Comparison of ENCODE assay signal across 8 cellular contexts in genomic region chr2:236568068-236568921, GRCh38. TPM values are rescaled to one million over a fixed set of nuclear protein-coding genes. Genes with fewer than 3 reads are reported as not detected.
A peak's percentile ranks its signal among the peaks of the same experiment; 100 is the strongest.
DNase-seq lines count a peak whose midpoint lies in the region; ATAC-seq and TF ChIP-seq lines count a peak whose summit lies in the region.

No MANE protein-coding gene starts in this region.

- DNase-seq in GM23338 (ENCODE audit: low spot score) = peak; percentile 51
- peak; percentile 28 for DNase-seq in T-helper 2 cell treated with Interferon-gamma antibody and Interleukin-4, amounts not matched to agents 5 μg/mL and 100 μg/mL, for 36 hours (ENCODE audit: low spot score)
- peak in 1 of 2 experiments; percentile 67 for DNase-seq in mesothelial cell of epicardium (ENCODE audit: low spot score in 2 of 2, unreplicated experiment in 2 of 2)
- DNase-seq in RKO (ENCODE audit: low spot score) = no peak
- DNase-seq in WERI-Rb-1 = no peak

- intact Hi-C loops in dendritic cell treated with granulocyte-macrophage colony-stimulating factor and Interleukin-4, amounts not matched to agents 40 ng/mL and 50 ng/mL, for 4 days (cut with micrococcal nuclease) = no loop called here

- peaks cover 85% of the 10 kb centered on the region for H3K4me1 ChIP-seq in DOHH2 (ENCODE audit: control insufficient read depth, low read length)
- peaks cover 43% of the 10 kb centered on the region for H3K4me1 ChIP-seq in GM23338 (ENCODE audit: insufficient read depth)

- H4K20me1 ChIP-seq in DOHH2 (ENCODE audit: control insufficient read depth, insufficient read depth, low read depth, low read length) (no peaks in the 10 kb centered on the region), GM23338 (replicated peaks; ENCODE audit: insufficient read depth) (no peaks in the 10 kb centered on the region)

- H3K4me3 ChIP-seq in DOHH2 (ENCODE audit: low read length) = peak overlapping the region; percentile 68
- peak overlapping the region; percentile 69 for H3K4me3 ChIP-seq in GM23338
- H3K4me3 ChIP-seq in WERI-Rb-1 (ENCODE audit: low read depth, low read length) = no peak overlapping the region

- H3K4me2 ChIP-seq in DOHH2 (ENCODE audit: low read length) (peak overlapping the region; percentile 97), GM23338 (peak overlapping the region; percentile 87)

- peak; percentile 57 for TF ChIP-seq CTCF in DOHH2 (IDR thresholded peaks at IDR 0.05; ENCODE audit: low read depth, low read length, poor library complexity, severe bottlenecking)
- TF ChIP-seq CTCF in GM23338 (conservative IDR thresholded peaks at IDR 0.05; ENCODE audit: low read depth in 2 of 2) = peak in 1 of 2 experiments; percentile 13; a peak in 1 of 4 replicates
- no peak for TF ChIP-seq CTCF in mesothelial cell of epicardium (IDR thresholded peaks at IDR 0.05; ENCODE audit: unreplicated experiment)
- TF ChIP-seq CTCF in WERI-Rb-1 (IDR thresholded peaks at IDR 0.05; ENCODE audit: low read depth, low read length) = no peak

- H3K9me3 Mint-ChIP-seq in GM23338 (no peaks in the 10 kb centered on the region), mesothelial cell of epicardium (peaks cover under 1% of the 10 kb centered on the region)
- no peaks in the 10 kb centered on the region for H3K9me3 Mint-ChIP-seq in T-helper 2 cell treated with Interferon-gamma antibody and Interleukin-4, amounts not matched to agents 5 μg/mL and 100 μg/mL, for 36 hours
- H3K9me3 Mint-ChIP-seq in dendritic cell treated with granulocyte-macrophage colony-stimulating factor and Interleukin-4, amounts not matched to agents 40 ng/mL and 50 ng/mL, for 4 days = no peaks in the 10 kb centered on the region

- H3K27ac ChIP-seq in DOHH2 (ENCODE audit: low read depth, low read length) (peak overlapping the region; percentile 71), GM23338 (ENCODE audit: low read depth) (no peak overlapping the region), temporal lobe (ENCODE audit: low read depth, low read length) (peak overlapping the region; percentile 38), WERI-Rb-1 (no peak overlapping the region)

- peaks cover 24% of the 10 kb centered on the region for H3F3A ChIP-seq in DOHH2 (ENCODE audit: control insufficient read depth, insufficient read depth)
- peaks cover 8% of the 10 kb centered on the region; the same call in 1 of the 2 replicates for H3F3A ChIP-seq in GM23338 (replicated peaks; ENCODE audit: low read depth)

- peak overlapping the region; percentile 95 for H2AFZ ChIP-seq in GM23338

- no peaks in the 10 kb centered on the region for H3K9me2 ChIP-seq in DOHH2 (replicated peaks; ENCODE audit: control insufficient read depth, low read length)
- no peaks in the 10 kb centered on the region for H3K9me2 ChIP-seq in GM23338 (ENCODE audit: insufficient read depth)

- ATAC-seq in GM23338 = peak; percentile 14

- H3K36me3 Mint-ChIP-seq in GM23338 (ENCODE audit: low read depth) (no peaks in the 10 kb centered on the region; the same call in 2 of the 3 replicates), mesothelial cell of epicardium (no peaks in the 10 kb centered on the region)
- H3K36me3 Mint-ChIP-seq in T-helper 2 cell treated with Interferon-gamma antibody and Interleukin-4, amounts not matched to agents 5 μg/mL and 100 μg/mL, for 36 hours (ENCODE audit: low read depth) = peaks cover 2% of the 10 kb centered on the region
- H3K36me3 Mint-ChIP-seq in dendritic cell treated with granulocyte-macrophage colony-stimulating factor and Interleukin-4, amounts not matched to agents 40 ng/mL and 50 ng/mL, for 4 days (ENCODE audit: low read depth) = no peaks in the 10 kb centered on the region

- H3K27me3 Mint-ChIP-seq in GM23338 (ENCODE audit: insufficient read depth, low read depth, poor library complexity) (peaks cover 35% of the 10 kb centered on the region), mesothelial cell of epicardium (ENCODE audit: low read depth) (no peaks in the 10 kb centered on the region)
- peaks cover 17% of the 10 kb centered on the region for H3K27me3 Mint-ChIP-seq in T-helper 2 cell treated with Interferon-gamma antibody and Interleukin-4, amounts not matched to agents 5 μg/mL and 100 μg/mL, for 36 hours (ENCODE audit: low read depth)
- H3K27me3 Mint-ChIP-seq in dendritic cell treated with granulocyte-macrophage colony-stimulating factor and Interleukin-4, amounts not matched to agents 40 ng/mL and 50 ng/mL, for 4 days = peaks cover 25% of the 10 kb centered on the region

- H3K9me3 ChIP-seq in DOHH2 (ENCODE audit: control insufficient read depth, insufficient read depth, low read length) (no peaks in the 10 kb centered on the region), WERI-Rb-1 (ENCODE audit: severe bottlenecking) (no peaks in the 10 kb centered on the region)

- no peaks in the 10 kb centered on the region for H3K79me2 ChIP-seq in DOHH2 (ENCODE audit: control insufficient read depth, low read length)
- H3K79me2 ChIP-seq in GM23338 (replicated peaks; ENCODE audit: insufficient read depth) = no peaks in the 10 kb centered on the region

- H3K27ac Mint-ChIP-seq in GM23338 (no peak overlapping the region), mesothelial cell of epicardium (peak overlapping the region; percentile 96)
- H3K27ac Mint-ChIP-seq in T-helper 2 cell treated with Interferon-gamma antibody and Interleukin-4, amounts not matched to agents 5 μg/mL and 100 μg/mL, for 36 hours = no peak overlapping the region
- H3K27ac Mint-ChIP-seq in dendritic cell treated with granulocyte-macrophage colony-stimulating factor and Interleukin-4, amounts not matched to agents 40 ng/mL and 50 ng/mL, for 4 days = peak overlapping the region; percentile 66

- H3K36me3 ChIP-seq in DOHH2 (ENCODE audit: control insufficient read depth, low read length) = no peaks in the 10 kb centered on the region
- H3K36me3 ChIP-seq in GM23338 (ENCODE audit: insufficient read depth) = no peaks in the 10 kb centered on the region
- no peaks in the 10 kb centered on the region for H3K36me3 ChIP-seq in WERI-Rb-1

- H3K4me3 Mint-ChIP-seq in GM23338 (peak overlapping the region; percentile 74), mesothelial cell of epicardium (peak overlapping the region; percentile 74)
- H3K4me3 Mint-ChIP-seq in T-helper 2 cell treated with Interferon-gamma antibody and Interleukin-4, amounts not matched to agents 5 μg/mL and 100 μg/mL, for 36 hours = peak overlapping the region; percentile 72
- H3K4me3 Mint-ChIP-seq in dendritic cell treated with granulocyte-macrophage colony-stimulating factor and Interleukin-4, amounts not matched to agents 40 ng/mL and 50 ng/mL, for 4 days = peak overlapping the region; percentile 74

- H3K4me1 Mint-ChIP-seq in GM23338 = peaks cover 74% of the 10 kb centered on the region
- peaks cover 18% of the 10 kb centered on the region for H3K4me1 Mint-ChIP-seq in T-helper 2 cell treated with Interferon-gamma antibody and Interleukin-4, amounts not matched to agents 5 μg/mL and 100 μg/mL, for 36 hours (ENCODE audit: low read depth)
- H3K4me1 Mint-ChIP-seq in dendritic cell treated with granulocyte-macrophage colony-stimulating factor and Interleukin-4, amounts not matched to agents 40 ng/mL and 50 ng/mL, for 4 days (ENCODE audit: low read depth) = peaks cover 42% of the 10 kb centered on the region
- peaks cover 77% of the 10 kb centered on the region for H3K4me1 Mint-ChIP-seq in mesothelial cell of epicardium

- H3K27me3 ChIP-seq in DOHH2 (ENCODE audit: control insufficient read depth, low read length) (no peaks in the 10 kb centered on the region), GM23338 (ENCODE audit: insufficient read depth) (peaks cover 27% of the 10 kb centered on the region), WERI-Rb-1 (ENCODE audit: insufficient read depth, low read depth, severe bottlenecking) (no peaks in the 10 kb centered on the region)

TF ChIP-seq in GM23338, 12 proteins besides CTCF, POLR2A, EP300 and RAD21 (continues in another document):
- TF ChIP-seq EZH2phosphoT487 (IDR thresholded peaks at IDR 0.05; ENCODE audit: unreplicated experiment) (peak; percentile 27), CREB1 (CRISPR knock-in tag; IDR thresholded peaks at IDR 0.05; ENCODE audit: low read depth) (no peak), ZNF114 (CRISPR knock-in tag; IDR thresholded peaks at IDR 0.05) (no peak), ETS1 (IDR thresholded peaks at IDR 0.05) (no peak), POLR2AphosphoS5 (IDR thresholded peaks at IDR 0.05; ENCODE audit: low read depth) (no peak)

RNA-seq across cellular contexts. Expression of gene ACKR3, which starts 1.3 kb away (rescaled TPM):
- total RNA-seq in GM23338 (2014; rRNA removed; shearing (Covaris generic)) = 3.0 and 3.1 TPM in 2 replicates
- 0.57 and 1.0 TPM in 2 replicates for polyA plus RNA-seq in GM23338 (2016; fragmentation: Nextera tagmentation; extraction: Ambion mirVana)
- total RNA-seq in mesothelial cell of epicardium = 70.6 to 78.7 TPM (median 77.6 TPM) in 3 replicates
- 7.1 TPM for total RNA-seq in temporal lobe

Comparison
In these comparisons a context has a peak if more than half of its experiments do, and no peak if none do; other contexts are left out.
1. H3K27ac ChIP-seq: peak in DOHH2 (single experiment) and temporal lobe (single experiment); none in GM23338 (single experiment) and WERI-Rb-1 (single experiment).
2. DNase-seq: peak in GM23338 (single experiment) and T-helper 2 cell treated with Interferon-gamma antibody and Interleukin-4, amounts not matched to agents 5 μg/mL and 100 μg/mL, for 36 hours (single experiment); none in RKO (single experiment) and WERI-Rb-1 (single experiment).
3. H3K27ac Mint-ChIP-seq: peak in dendritic cell treated with granulocyte-macrophage colony-stimulating factor and Interleukin-4, amounts not matched to agents 40 ng/mL and 50 ng/mL, for 4 days (single experiment) and mesothelial cell of epicardium (single experiment); none in GM23338 (single experiment) and T-helper 2 cell treated with Interferon-gamma antibody and Interleukin-4, amounts not matched to agents 5 μg/mL and 100 μg/mL, for 36 hours (single experiment).
4. Peak in every context shown above with its lines, with median percentiles within 50 percentile points of each other: H3K4me3 Mint-ChIP-seq.